In genomic region chr16:22983614-22984013, GRCh38 we compare ENCODE assay signal across 6 cellular contexts.
"Had no signal": no experiment of that assay in that cellular context is flagged by ENCODE, and none has a peak within 500 bp of the region (broad histone marks: within the 10 kb centered on the region; RNA-seq: fewer than 3 reads in every experiment).

No MANE protein-coding gene starts in this region.

- H3K27ac ChIP-seq: HL-60, KMS-11 had no signal

- FAIRE-seq: HTR-8/SVneo had no signal

- DNase-seq: IMR-90, KBM-7, KG1 had no signal

- H3K4me2 ChIP-seq: KMS-11 had no signal

- H3K9ac ChIP-seq: KMS-11 had no signal
